Comparison of ENCODE assay signal across 17 cellular contexts in the genomic region with DNA sequence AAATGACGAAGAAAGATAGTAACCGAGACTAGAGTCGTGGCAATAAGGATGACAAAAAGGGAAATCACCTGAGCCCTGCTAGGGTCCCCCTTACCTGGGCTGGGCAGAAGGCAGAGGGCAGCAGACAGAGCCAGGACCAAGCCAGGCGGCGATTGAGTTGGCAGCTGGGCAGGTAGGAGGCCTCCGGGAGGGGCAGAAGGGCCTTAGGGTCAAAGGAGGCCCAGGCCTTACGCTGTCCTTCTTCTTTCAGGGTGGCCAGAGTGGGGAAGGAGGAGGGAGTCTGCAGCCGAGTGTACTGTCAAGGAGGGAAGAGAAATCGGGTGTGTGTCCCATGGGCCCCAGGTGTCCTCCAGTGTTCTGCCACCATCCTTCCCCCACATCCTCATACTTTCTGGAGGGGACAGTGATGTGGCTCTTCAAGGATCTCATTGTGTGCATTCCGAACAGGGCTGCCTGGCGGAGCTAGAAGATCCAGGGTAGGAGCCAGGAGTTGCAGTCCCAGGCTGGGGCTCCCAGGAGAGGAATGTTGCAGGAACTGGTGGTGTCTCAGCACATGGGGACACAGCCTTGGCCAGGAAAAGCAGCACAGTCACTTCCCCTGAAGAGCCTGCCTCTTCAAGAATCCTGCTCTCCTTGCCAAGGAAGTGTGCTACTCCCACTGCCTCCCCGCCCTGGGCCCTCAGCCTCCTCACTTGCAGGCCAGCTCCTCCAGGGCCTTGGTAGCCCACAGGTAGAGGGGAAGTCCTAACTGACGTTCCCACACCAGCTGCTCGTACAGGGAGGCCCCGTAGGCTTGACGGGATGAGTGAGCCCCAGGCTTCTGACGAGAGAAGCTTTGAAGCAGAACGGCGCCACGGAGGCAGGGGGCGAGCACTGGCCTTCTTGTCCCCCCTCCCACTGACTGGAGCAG.
"Had no signal": no experiment of that assay in that cellular context is flagged by ENCODE, and none has a peak within 500 bp of the region (broad histone marks: within the 10 kb centered on the region; RNA-seq: fewer than 3 reads in every experiment).

No MANE protein-coding gene starts in this region.

- H3K27me3 ChIP-seq: sigmoid colon, thyroid gland had no signal

- ATAC-seq: stimulated activated naive CD8-positive, alpha-beta T cell treated with anti-CD3 and anti-CD28 coated beads, Interleukin-15, Interleukin-2, amounts not matched to agents 100 U/mL and 50 U/mL, for 24 hours had no signal

- H3K27me3 Mint-ChIP-seq: activated CD4-positive, alpha-beta memory T cell treated with anti-CD3 and anti-CD28 coated beads for 36 hours; memory B cell had no signal

- H3K9me3 ChIP-seq: sigmoid colon, thyroid gland had no signal

- H3K4me3 Mint-ChIP-seq: activated CD4-positive, alpha-beta memory T cell treated with anti-CD3 and anti-CD28 coated beads for 36 hours; activated T-helper 1 cell treated with anti-CD3 and anti-CD28 coated beads, Interleukin-12 subunit alpha, Interleukin-12 subunit beta, Interleukin-2, Interleukin-4 antibody, amounts not matched to agents 30 ng/mL and 10 ng/mL and 1 ng/mL, durations not matched to agents 14 hours and 24 hours and 36 hours; immature natural killer cell; memory B cell had no signal

- H3K27ac ChIP-seq: sigmoid colon, SK-N-MC, thyroid gland had no signal

- H3K27ac Mint-ChIP-seq: activated CD4-positive, alpha-beta memory T cell treated with anti-CD3 and anti-CD28 coated beads for 36 hours; activated T-helper 1 cell treated with anti-CD3 and anti-CD28 coated beads, Interleukin-12 subunit alpha, Interleukin-12 subunit beta, Interleukin-2, Interleukin-4 antibody, amounts not matched to agents 30 ng/mL and 10 ng/mL and 1 ng/mL, durations not matched to agents 14 hours and 24 hours and 36 hours; memory B cell had no signal

- H3K9me3 Mint-ChIP-seq: activated CD4-positive, alpha-beta memory T cell treated with anti-CD3 and anti-CD28 coated beads for 36 hours; activated T-helper 1 cell treated with anti-CD3 and anti-CD28 coated beads, Interleukin-12 subunit alpha, Interleukin-12 subunit beta, Interleukin-2, Interleukin-4 antibody, amounts not matched to agents 30 ng/mL and 10 ng/mL and 1 ng/mL, durations not matched to agents 14 hours and 24 hours and 36 hours; immature natural killer cell; memory B cell had no signal

- H3K4me3 ChIP-seq: sigmoid colon, SK-N-MC, smooth muscle cell, thyroid gland had no signal

- H3K4me1 ChIP-seq: sigmoid colon, thyroid gland had no signal

- DNase-seq: activated CD4-positive, alpha-beta memory T cell treated with anti-CD3 and anti-CD28 coated beads for 36 hours; activated CD4-positive, alpha-beta T cell treated with anti-CD3 and anti-CD28 coated beads for 48 hours; activated gamma-delta T cell; effector CD4-positive, alpha-beta T cell; erythroblast; foreskin fibroblast; immature natural killer cell; sigmoid colon; stimulated activated CD4-positive, alpha-beta T cell treated with anti-CD3 and anti-CD28 coated beads, Interleukin-15, amount 100 ng/mL, for 24 hours; stimulated activated CD8-positive, alpha-beta memory T cell treated with anti-CD3 and anti-CD28 coated beads, Interleukin-4, amount 100 ng/mL, for 48 hours; stimulated activated naive CD8-positive, alpha-beta T cell treated with anti-CD3 and anti-CD28 coated beads, Interleukin-15, Interleukin-2, amounts not matched to agents 100 U/mL and 50 U/mL, for 24 hours; SW 1271; thyroid gland had no signal
